ENCODE assay signal across 23 cellular contexts in genomic region chr11:61886643-61887042, GRCh38. TPM values are rescaled to one million over a fixed set of nuclear protein-coding genes. Genes with fewer than 3 reads are reported as not detected.
A peak's percentile ranks its signal among the peaks of the same experiment; 100 is the strongest.
DNase-seq lines count a peak whose midpoint lies in the region; ATAC-seq, FAIRE-seq and TF ChIP-seq lines count a peak whose summit lies in the region.
"Had no signal": no experiment of that assay in that cellular context is flagged by ENCODE, and none has a peak within 500 bp of the region (broad histone marks: within the 10 kb centered on the region; RNA-seq: fewer than 3 reads in every experiment).

No MANE protein-coding gene starts in this region.

- peaks cover 14 to 91% (median 74%) of the 10 kb centered on the region in 9 donors for H3K4me1 ChIP-seq in heart right ventricle
- peaks cover 26% of the 10 kb centered on the region for H3K4me1 ChIP-seq in RWPE2 (ENCODE audit: insufficient read depth, poor library complexity, severe bottlenecking)
- peaks cover 0 to 18% (median 10%) of the 10 kb centered on the region in 4 experiments; a peak in 6 of 7 replicates for H3K4me1 ChIP-seq in H1 (replicated peaks in 1 of 4; ENCODE audit: control insufficient read depth in 3 of 4, insufficient read depth in 4 of 4, low read length in 3 of 4)
- H3K4me1 ChIP-seq in gastrocnemius medialis = peaks cover 25 to 34% of the 10 kb centered on the region in 2 donors
- H3K4me1 ChIP-seq in pancreas = peaks cover 0 to 7% (median 0%) of the 10 kb centered on the region in 3 donors

- H3K9me3 ChIP-seq in heart right ventricle (no peaks in the 10 kb centered on the region), RWPE2 (ENCODE audit: severe bottlenecking) (no peaks in the 10 kb centered on the region), H1 (ENCODE audit: insufficient read depth in 2 of 2, low read depth in 1 of 2, low read length in 1 of 2) (no peaks in the 10 kb centered on the region), gastrocnemius medialis (no peaks in the 10 kb centered on the region), pancreas (no peaks in the 10 kb centered on the region)
- H3K9me3 ChIP-seq: HAP-1, SK-N-SH had no signal

- no peak overlapping the region for H3K9ac ChIP-seq in H1 (replicated peaks in 1 of 4; ENCODE audit: extremely low read depth in 1 of 4, low read depth in 3 of 4, low read length in 3 of 4)
- H3K9ac ChIP-seq: KMS-11, SK-N-SH had no signal

- no peak for TF ChIP-seq EP300 in H1 (IDR thresholded peaks at IDR 0.05; ENCODE audit: borderline replicate concordance in 1 of 2, low read depth in 2 of 2, low read length in 2 of 2)

- no peak overlapping the region for H4K91ac ChIP-seq in H1 (replicated peaks; ENCODE audit: insufficient read length, low read length)

- no peak for ATAC-seq in heart right ventricle
- ATAC-seq in Right ventricle myocardium inferior = no peak
- no peak for ATAC-seq in RWPE2 (ENCODE audit: low read depth)
- ATAC-seq in gastrocnemius medialis = no peak
- ATAC-seq in pancreas = no peak
- ATAC-seq: Panc1 had no signal

- in situ Hi-C loops in gastrocnemius medialis (cut with MboI; ENCODE audit: low sequenced_read_pairs in 4 of 4) = loop anchor here in 1 of 4 donors (10.0 kb wide), 1 partner anchor 68 kb away; the partner anchor contains the start of gene BEST1

- no peak overlapping the region for H2AFZ ChIP-seq in H1 (ENCODE audit: low read length)
- H2AFZ ChIP-seq: GM23248 had no signal

- peaks cover 8% of the 10 kb centered on the region; the same call in 1 of the 2 replicates for H3K23me2 ChIP-seq in H1 (ENCODE audit: low read depth, low read length)

- H3K18ac ChIP-seq in H1 (ENCODE audit: extremely low read depth, low read length) = no peak overlapping the region

- no peak overlapping the region for H2BK20ac ChIP-seq in H1 (ENCODE audit: low read length)

- no peak overlapping the region for H2BK5ac ChIP-seq in H1 (ENCODE audit: low read depth, low read length)

- TF ChIP-seq CTCF in heart right ventricle (IDR thresholded peaks at IDR 0.05) (no peak), RWPE2 (IDR thresholded peaks at IDR 0.05; ENCODE audit: poor library complexity, severe bottlenecking) (no peak), H1 (IDR thresholded peaks at IDR 0.05; ENCODE audit: control extremely low read depth in 1 of 3, insufficient read depth in 1 of 3, low read depth in 1 of 3, low read length in 3 of 3) (no peak), gastrocnemius medialis (IDR thresholded peaks at IDR 0.05 in 4 of 5, conservative IDR thresholded peaks at IDR 0.05 in 1 of 5) (no peak), pancreas (IDR thresholded peaks at IDR 0.05) (no peak)

- POLR2A ChIA-PET in H1 (lab: Charles Lee; ENCODE audit: partially characterized antibody) = interaction anchor here (0.9 to 2.1 kb wide), 3 partner anchors 13 to 81 kb away, joined by 3 to 6 read pairs (median 3); no protein-coding TSS in a partner anchor

- DNase-seq in heart right ventricle (no peak), Right ventricle myocardium inferior (ENCODE audit: missing footprints) (no peak), RWPE2 (ENCODE audit: low spot score) (no peak), H1 (ENCODE audit: low read depth in 1 of 2, low spot score in 2 of 2) (no peak), gastrocnemius medialis (no peak), pancreas (no peak), nucleus accumbens (lab: John Stamatoyannopoulos, UW) (no peak), ureter (ENCODE audit: low spot score) (no peak)
- DNase-seq: DMS153, GM23248, NCI-H1048, NCI-H1417, NCI-H1694 treated with DMSO at 0.1 percent for 48 hours, NCI-H2081, NCI-H2227 treated with DMSO at 0.1 percent for 48 hours, NCI-H526 treated with DMSO at 0.1 percent for 48 hours, SK-N-SH had no signal

- intact Hi-C loops in heart right ventricle (cut with DNase I) = loop anchor here in 3 of 10 donors (1.0 to 5.0 kb wide), 2 partner anchors 69 to 88 kb away; partner anchors contain the start of gene FADS1 (in 3 of the 3)
- intact Hi-C loops in Right ventricle myocardium inferior (cut with DNase I) = no loop called here
- intact Hi-C loops in gastrocnemius medialis (cut with DNase I; ENCODE audit: low total_unique reads) = no loop called here
- intact Hi-C loops in pancreas (cut with DNase I) = no loop called here

- peaks cover 2 to 9% of the 10 kb centered on the region in 2 experiments for H4K20me1 ChIP-seq in H1 (replicated peaks in 1 of 2; ENCODE audit: control insufficient read depth in 1 of 2, insufficient read depth in 2 of 2, low read length in 2 of 2)

- no peaks in the 10 kb centered on the region; the same call in 1 of the 2 replicates for H3K79me1 ChIP-seq in H1 (ENCODE audit: low read depth, low read length)

- peaks cover 0 to 9% (median 0%) of the 10 kb centered on the region in 9 donors for H3K36me3 ChIP-seq in heart right ventricle
- H3K36me3 ChIP-seq in RWPE2 (ENCODE audit: low read depth) = peaks cover 49% of the 10 kb centered on the region
- H3K36me3 ChIP-seq in H1 (ENCODE audit: control insufficient read depth in 2 of 4, insufficient read depth in 4 of 4, low read length in 3 of 4) = no peaks in the 10 kb centered on the region
- H3K36me3 ChIP-seq in gastrocnemius medialis = no peaks in the 10 kb centered on the region
- no peaks in the 10 kb centered on the region for H3K36me3 ChIP-seq in pancreas
- H3K36me3 ChIP-seq: HAP-1 had no signal

- H2BK12ac ChIP-seq in H1 (ENCODE audit: low read depth, low read length) = no peak overlapping the region

- no peak for TF ChIP-seq POLR2A in H1 (IDR thresholded peaks at IDR 0.05; ENCODE audit: control extremely low read depth in 1 of 2, low read depth in 2 of 2, low read length in 2 of 2)
- TF ChIP-seq POLR2A in gastrocnemius medialis (IDR thresholded peaks at IDR 0.05) = no peak

- H3K4me2 ChIP-seq in H1 (ENCODE audit: insufficient read depth in 1 of 2, low read depth in 2 of 2, low read length in 2 of 2) = no peak overlapping the region
- H3K4me2 ChIP-seq: KMS-11 had no signal

- no peak overlapping the region; the same call in 1 of the 2 replicates for H2AK5ac ChIP-seq in H1 (ENCODE audit: low read depth, low read length)

- CTCF ChIA-PET in H1 (lab: Charles Lee; ENCODE audit: partially characterized antibody) = interaction anchor here (1.2 to 23.2 kb wide), 6 partner anchors 10 to 195 kb away, joined by 3 to 658 read pairs (median 27); partner anchors contain the start of gene BEST1

- H3K14ac ChIP-seq in H1 (ENCODE audit: insufficient read length) = no peak overlapping the region

- FAIRE-seq in H1 (lab: Jason Lieb, UNC) (no peak), pancreas (lab: Jason Lieb, UNC) (no peak)
- FAIRE-seq: GM18507, HTR-8/SVneo had no signal

- no peaks in the 10 kb centered on the region for H3K27me3 ChIP-seq in heart right ventricle
- no peaks in the 10 kb centered on the region for H3K27me3 ChIP-seq in RWPE2 (ENCODE audit: insufficient read depth, poor library complexity, severe bottlenecking)
- H3K27me3 ChIP-seq in H1 (replicated peaks in 1 of 4; ENCODE audit: control insufficient read depth in 3 of 4, extremely low read depth in 1 of 4, insufficient read depth in 3 of 4, low read length in 3 of 4) = no peaks in the 10 kb centered on the region
- no peaks in the 10 kb centered on the region for H3K27me3 ChIP-seq in gastrocnemius medialis
- no peaks in the 10 kb centered on the region for H3K27me3 ChIP-seq in pancreas

- H2BK120ac ChIP-seq in H1 (replicated peaks; ENCODE audit: low read depth, low read length) = no peak overlapping the region

- H3K23ac ChIP-seq in H1 (ENCODE audit: insufficient read length) = no peak overlapping the region

- no peak overlapping the region for H3K56ac ChIP-seq in H1 (replicated peaks; ENCODE audit: insufficient read length, low read depth, low read length)

- H3K4me3 ChIP-seq in heart right ventricle = no peak overlapping the region
- no peak overlapping the region for H3K4me3 ChIP-seq in RWPE2 (ENCODE audit: severe bottlenecking)
- no peak overlapping the region for H3K4me3 ChIP-seq in H1 (ENCODE audit: extremely low read depth in 1 of 4, insufficient read depth in 2 of 4, low read depth in 3 of 4, low read length in 4 of 4)
- H3K4me3 ChIP-seq in gastrocnemius medialis = no peak overlapping the region
- no peak overlapping the region for H3K4me3 ChIP-seq in pancreas
- H3K4me3 ChIP-seq: GM23248, HAP-1 had no signal

- no peak for TF ChIP-seq RAD21 in H1 (IDR thresholded peaks at IDR 0.05 in 1 of 2, conservative IDR thresholded peaks at IDR 0.05 in 1 of 2; ENCODE audit: low read depth in 2 of 2, low read length in 2 of 2)

- H3K27ac ChIP-seq in heart right ventricle = peak overlapping the region in 6 of 10 donors; percentile 75 to 97 (median 96)
- H3K27ac ChIP-seq in RWPE2 (ENCODE audit: poor library complexity, severe bottlenecking) = peak overlapping the region; percentile 84
- no peak overlapping the region for H3K27ac ChIP-seq in H1 (ENCODE audit: low read depth, low read length)
- H3K27ac ChIP-seq in gastrocnemius medialis = peak overlapping the region in 3 of 4 donors; percentile 47 to 94 (median 89)
- no peak overlapping the region for H3K27ac ChIP-seq in pancreas
- H3K27ac ChIP-seq: KMS-11 had no signal

- H4K5ac ChIP-seq in H1 (ENCODE audit: insufficient read length, low read depth, low read length) = no peak overlapping the region

- 96 to 97% methylated on average over 3 of the region's 3 CpGs for WGBS in heart right ventricle, 2 donors
- WGBS in H1 (ENCODE audit: extremely low coverage in 1 of 2, insufficient coverage in 1 of 2, insufficient read length in 1 of 2, insufficient replicate concordance in 2 of 2, low coverage in 1 of 2, low lambda C conversion rate in 2 of 2, missing lambda C conversion rate in 1 of 2), 2 experiments = 87% methylated on average over 3 of the region's 3 CpGs; no CpG with 5 or more reads in 1 of the 2 experiments
- 97 to 100% methylated on average over 3 of the region's 3 CpGs for WGBS in pancreas, 2 donors

- H3K79me2 ChIP-seq in H1 (ENCODE audit: control insufficient read depth in 1 of 2, insufficient read depth in 2 of 2, low read length in 2 of 2) = peaks cover 0 to 2% of the 10 kb centered on the region in 2 experiments; a peak in 1 of 4 replicates

- H4K8ac ChIP-seq in H1 (ENCODE audit: extremely low read depth, insufficient read depth, low read length) = no peak overlapping the region

- no peak overlapping the region for H3K4ac ChIP-seq in H1 (replicated peaks; ENCODE audit: insufficient read length, low read depth, low read length)

- peak overlapping the region; percentile 72; the same call in 1 of the 2 replicates for H2BK15ac ChIP-seq in H1 (ENCODE audit: low read length)

RNA-seq across cellular contexts. Expression of gene FADS3, which starts 4.7 kb away (rescaled TPM):
- 100 to 1,000 TPM in 1 of 10 donors, 10 to 100 TPM in 9; 54.9 to 119 (median 71.1) TPM for total RNA-seq in heart right ventricle
- polyA plus RNA-seq in heart right ventricle = 100 to 1,000 TPM; 119 to 217 TPM
- total RNA-seq in Right ventricle myocardium inferior = 113 TPM
- 40.2 and 43.8 TPM in 2 replicates for total RNA-seq in H1 (2021; fragmentation: NEBNext Ultra II Directional; extraction: Animal tissue kit (Norgen Biotek cat#: 25700))
- polyA plus RNA-seq in H1 (2011; rRNA removed) = 76.3 and 113 TPM in 2 replicates
- 75.7 TPM for polyA plus RNA-seq in H1 (2011; cell fraction: cytosol; rRNA removed)
- 349 TPM for polyA plus RNA-seq in H1 (2011; cell fraction: nucleus; rRNA removed)
- 35.5 to 56.1 TPM (median 47.0 TPM) in 4 replicates for polyA plus RNA-seq in H1 (2012, experiment 1 of 2)
- polyA plus RNA-seq in H1 (2012, experiment 2 of 2) = 45.1 TPM
- polyA plus RNA-seq in H1 (2013, experiment 1 of 2) = 69.5 TPM
- polyA plus RNA-seq in H1 (2013, experiment 2 of 2) = 71.8 TPM
- polyA minus RNA-seq in H1 (2011; rRNA and poly(A)+ RNA removed) = 31.1 and 40.9 TPM in 2 replicates
- 34.5 TPM for polyA minus RNA-seq in H1 (2011; cell fraction: cytosol; rRNA and poly(A)+ RNA removed)
- polyA minus RNA-seq in H1 (2011; cell fraction: nucleus; rRNA and poly(A)+ RNA removed) = 39.8 TPM
- total RNA-seq in gastrocnemius medialis = 100 to 1,000 TPM in 2 of 4 donors, 10 to 100 TPM in 2; 40.7 to 196 (median 89.0) TPM
- total RNA-seq in pancreas = 10 to 100 TPM; 11.2 to 26.6 (median 16.7) TPM
- 10 to 100 TPM; 35.2 to 42.7 TPM for polyA plus RNA-seq in pancreas
- total RNA-seq in ureter = 31.1 TPM

RNA-seq across cellular contexts. Expression of gene RAB3IL1, which starts 30.7 kb away (rescaled TPM):
- total RNA-seq in heart right ventricle (10 to 100 TPM in 3 of 10 donors, 1 to 10 TPM in 7; 3.7 to 11.1 (median 6.6) TPM), Right ventricle myocardium inferior (14.0 TPM), gastrocnemius medialis (1 to 10 TPM; 3.9 to 5.4 (median 4.9) TPM), pancreas (1 to 10 TPM; 1.9 to 5.6 (median 2.6) TPM), ureter (14.9 TPM)
- polyA plus RNA-seq in heart right ventricle (1 to 10 TPM; 8.2 to 9.7 TPM), H1 (2011; rRNA removed) (7.9 and 10.8 TPM in 2 replicates), pancreas (1 to 10 TPM; 3.4 to 4.2 TPM)
- total RNA-seq in H1 (2021; fragmentation: NEBNext Ultra II Directional; extraction: Animal tissue kit (Norgen Biotek cat#: 25700)) = 5.7 and 6.8 TPM in 2 replicates
- 7.0 TPM for polyA plus RNA-seq in H1 (2011; cell fraction: cytosol; rRNA removed)
- 9.4 TPM for polyA plus RNA-seq in H1 (2011; cell fraction: nucleus; rRNA removed)
- polyA plus RNA-seq in H1 (2012, experiment 1 of 2) = 5.8 to 13.8 TPM (median 7.0 TPM) in 4 replicates
- polyA plus RNA-seq in H1 (2012, experiment 2 of 2) = 62.0 TPM
- 4.5 TPM for polyA plus RNA-seq in H1 (2013, experiment 1 of 2)
- 6.3 TPM for polyA plus RNA-seq in H1 (2013, experiment 2 of 2)
- polyA minus RNA-seq in H1 (2011; rRNA and poly(A)+ RNA removed) = 3.0 and 3.2 TPM in 2 replicates
- polyA minus RNA-seq in H1 (2011; cell fraction: cytosol; rRNA and poly(A)+ RNA removed) = 6.1 TPM
- 4.5 TPM for polyA minus RNA-seq in H1 (2011; cell fraction: nucleus; rRNA and poly(A)+ RNA removed)
- total RNA-seq: OCI-LY7 had no signal

RNA-seq across cellular contexts. Expression of gene FADS2, which starts 58.5 kb away (rescaled TPM):
- total RNA-seq in heart right ventricle (10 to 100 TPM; 15.1 to 37.0 (median 23.5) TPM), Right ventricle myocardium inferior (35.7 TPM), gastrocnemius medialis (1 to 10 TPM; 1.5 to 6.4 (median 4.0) TPM), pancreas (10 to 100 TPM in 2 of 6 donors, 1 to 10 TPM in 4; 1.7 to 20.5 (median 5.5) TPM), ureter (118 TPM)
- polyA plus RNA-seq in heart right ventricle (10 to 100 TPM; 12.2 to 31.6 TPM), H1 (2011; rRNA removed) (635 and 701 TPM in 2 replicates), pancreas (10 to 100 TPM in 1 of 2 donors, 1 to 10 TPM in 1; 8.4 to 21.3 TPM)
- 499 and 526 TPM in 2 replicates for total RNA-seq in H1 (2021; fragmentation: NEBNext Ultra II Directional; extraction: Animal tissue kit (Norgen Biotek cat#: 25700))
- polyA plus RNA-seq in H1 (2011; cell fraction: cytosol; rRNA removed) = 497 TPM
- 671 TPM for polyA plus RNA-seq in H1 (2011; cell fraction: nucleus; rRNA removed)
- polyA plus RNA-seq in H1 (2012, experiment 1 of 2) = 387 to 431 TPM (median 414 TPM) in 4 replicates
- polyA plus RNA-seq in H1 (2012, experiment 2 of 2) = 532 TPM
- polyA plus RNA-seq in H1 (2013, experiment 1 of 2) = 1,100 TPM
- polyA plus RNA-seq in H1 (2013, experiment 2 of 2) = 1,238 TPM
- 977 and 989 TPM in 2 replicates for polyA minus RNA-seq in H1 (2011; rRNA and poly(A)+ RNA removed)
- polyA minus RNA-seq in H1 (2011; cell fraction: cytosol; rRNA and poly(A)+ RNA removed) = 321 TPM
- polyA minus RNA-seq in H1 (2011; cell fraction: nucleus; rRNA and poly(A)+ RNA removed) = 205 TPM

Comparison
In these comparisons a context has a peak if more than half of its experiments do, and no peak if none do; other contexts are left out.
1. H3K27ac ChIP-seq: peak in heart right ventricle (6 of 10), RWPE2 (single experiment) and gastrocnemius medialis (3 of 4); none in H1 (single experiment) and pancreas (0 of 4).